Comparison of ENCODE assay signal across 30 cellular contexts in genomic region chr7:48924433-48924832, GRCh38. TPM values are rescaled to one million over a fixed set of nuclear protein-coding genes. Genes with fewer than 3 reads are reported as not detected.
"Had no signal": no experiment of that assay in that cellular context is flagged by ENCODE, and none has a peak within 500 bp of the region (broad histone marks: within the 10 kb centered on the region; RNA-seq: fewer than 3 reads in every experiment).

Gene CDC14C, plus strand, starts transcription at chr7:48924547. Its CDS starts 126 bp downstream, at chr7:48924673.

- ATAC-seq: activated CD4-positive, alpha-beta T cell treated with anti-CD3 and anti-CD28 coated beads for 36 hours; activated CD8-positive, alpha-beta memory T cell treated with anti-CD3 and anti-CD28 coated beads, Interleukin-2, amount 10 ng/mL, durations not matched to agents 7 days and 5 days; activated CD8-positive, alpha-beta T cell treated with anti-CD3 and anti-CD28 coated beads, Interleukin-2, amount 10 ng/mL, durations not matched to agents 7 days and 5 days; esophagus mucosa had no signal

- DNase-seq: activated CD4-positive, alpha-beta memory T cell treated with anti-CD3 and anti-CD28 coated beads for 36 hours; activated CD4-positive, alpha-beta T cell treated with anti-CD3 and anti-CD28 coated beads for 36 hours; activated CD4-positive, alpha-beta T cell treated with anti-CD3 and anti-CD28 coated beads, Interleukin-2, amount 10 ng/mL, durations not matched to agents 24 days and 14 days; activated CD4-positive, CD25-positive, alpha-beta regulatory T cell; activated CD4-positive, CD25-positive, alpha-beta regulatory T cell treated with anti-CD3 and anti-CD28 coated beads, Interleukin-2, amount 50 U/mL, for 72 hours; activated CD8-positive, alpha-beta memory T cell treated with anti-CD3 and anti-CD28 coated beads, Interleukin-2, amount 10 ng/mL, durations not matched to agents 7 days and 5 days; activated CD8-positive, alpha-beta memory T cell treated with anti-CD3 and anti-CD28 coated beads, Interleukin-2, amount 50 U/mL, for 4 hours; activated CD8-positive, alpha-beta T cell treated with anti-CD3 and anti-CD28 coated beads, Interleukin-2, amount 10 ng/mL, durations not matched to agents 7 days and 5 days; activated effector memory CD4-positive, alpha-beta T cell treated with anti-CD3 and anti-CD28 coated beads, Interleukin-2, amount 50 U/mL, for 16 hours; activated naive CD4-positive, alpha-beta T cell treated with anti-CD3 and anti-CD28 coated beads, Interleukin-2, amount 50 U/mL, for 16 hours; activated naive CD4-positive, alpha-beta T cell treated with Interleukin-2 at 50 U/mL for 16 hours; activated T-cell treated with anti-CD3 and anti-CD28 coated beads, Interleukin-2, amount 50 U/mL, for 1 hour; activated T-cell treated with anti-CD3 and anti-CD28 coated beads, Interleukin-2, amount 50 U/mL, for 48 hours; amniotic stem cell; anterior cingulate cortex; brain microvascular endothelial cell; caudate nucleus; colonic mucosa; effector CD8-positive, alpha-beta T cell; foreskin fibroblast; head of caudate nucleus; T-helper 2 cell had no signal

- H3K36me3 ChIP-seq: brain microvascular endothelial cell, colonic mucosa had no signal

- H3K27ac ChIP-seq: brain microvascular endothelial cell, colonic mucosa had no signal

- H3K4me1 ChIP-seq: colonic mucosa had no signal

- H3K27me3 ChIP-seq: brain microvascular endothelial cell, colonic mucosa had no signal

- H3K4me3 ChIP-seq: colonic mucosa had no signal

- H3K9me3 ChIP-seq: colonic mucosa had no signal

RNA-seq across cellular contexts. Expression of gene CDC14C, which starts in this region (rescaled TPM):
- total RNA-seq: activated CD4-positive, alpha-beta memory T cell treated with anti-CD3 and anti-CD28 coated beads for 36 hours; activated CD4-positive, alpha-beta T cell treated with anti-CD3 and anti-CD28 coated beads for 36 hours; activated CD4-positive, alpha-beta T cell treated with anti-CD3 and anti-CD28 coated beads, Interleukin-2, amount 10 ng/mL, durations not matched to agents 24 days and 14 days; activated CD8-positive, alpha-beta memory T cell treated with anti-CD3 and anti-CD28 coated beads for 36 hours; activated CD8-positive, alpha-beta memory T cell treated with anti-CD3 and anti-CD28 coated beads, Interleukin-2, amount 10 ng/mL, durations not matched to agents 7 days and 5 days; activated CD8-positive, alpha-beta T cell treated with anti-CD3 and anti-CD28 coated beads, Interleukin-2, amount 10 ng/mL, durations not matched to agents 7 days and 5 days; activated T-helper 1 cell treated with anti-CD3 and anti-CD28 coated beads, Interleukin-12 subunit alpha, Interleukin-12 subunit beta, Interleukin-2, Interleukin-4 antibody, amounts not matched to agents 30 ng/mL and 10 ng/mL and 1 ng/mL, durations not matched to agents 14 hours and 24 hours and 36 hours; activated T-helper 2 cell treated with anti-CD3 and anti-CD28 coated beads, Interferon-gamma antibody, Interleukin-2, Interleukin-4, amounts not matched to agents 10 μg/mL and 5 μg/mL and 100 μg/mL, durations not matched to agents 14 hours and 24 hours and 36 hours; bronchial epithelial cell; colonic mucosa; esophagus mucosa; frontal cortex; T-helper 1 cell treated with Interleukin-12 subunit alpha and Interleukin-12 subunit beta and Interleukin-4 antibody, amounts not matched to agents 30 ng/mL and 1 ng/mL, for 36 hours had no signal
- polyA plus RNA-seq: adipose tissue had no signal
